ENCODE assay signal across 7 cellular contexts in genomic region chr9:97923529-97924108, GRCh38. TPM values are rescaled to one million over a fixed set of nuclear protein-coding genes. Genes with fewer than 3 reads are reported as not detected.
A peak's percentile ranks its signal among the peaks of the same experiment; 100 is the strongest.
DNase-seq lines count a peak whose midpoint lies in the region; TF ChIP-seq lines count a peak whose summit lies in the region.

No MANE protein-coding gene starts in this region.

- no peaks in the 10 kb centered on the region for H3K9me3 Mint-ChIP-seq in mesothelial cell of epicardium

- 0 out of 2 replicates have a peak overlapping the region, but pooled peaks have one; percentile 12 for H3K4me3 ChIP-seq in HL-60 (replicated peaks; ENCODE audit: insufficient read depth, low read length)

- peaks cover 21% of the 10 kb centered on the region for H3K4me1 Mint-ChIP-seq in mesothelial cell of epicardium

- TF ChIP-seq CTCF in GM12874 (IDR thresholded peaks at IDR 0.05; ENCODE audit: insufficient read depth, low read depth, low read length) (peak; percentile 67), HL-60 (IDR thresholded peaks at IDR 0.05; ENCODE audit: insufficient read depth, low read length) (peak; percentile 11), mesothelial cell of epicardium (IDR thresholded peaks at IDR 0.05; ENCODE audit: unreplicated experiment) (peak; percentile 69)

- H3K27ac ChIP-seq in HL-60 (replicated peaks) = peak overlapping the region; percentile 99

- H3K4me3 Mint-ChIP-seq in mesothelial cell of epicardium = peak overlapping the region; percentile 81

- peak; percentile 67 to 78 for DNase-seq in HL-60 (ENCODE audit: low read depth in 1 of 2, low spot score in 1 of 2)
- DNase-seq in NCI-H69 (lab: John Stamatoyannopoulos, UW) = peak; percentile 91
- peak; percentile 68 to 71 for DNase-seq in activated CD4-positive, alpha-beta T cell treated with anti-CD3 and anti-CD28 coated beads, Interleukin-2, amount 50 U/mL, for 4 hours
- peak; percentile 65 for DNase-seq in effector CD4-positive, alpha-beta T cell
- peak; percentile 31 to 63 for DNase-seq in mesothelial cell of epicardium (ENCODE audit: low spot score in 2 of 2, unreplicated experiment in 2 of 2)
- DNase-seq in stimulated activated CD8-positive, alpha-beta memory T cell treated with anti-CD3 and anti-CD28 coated beads, Interleukin-4, amount 100 ng/mL, for 1 hour (ENCODE audit: low read depth in 2 of 2, low spot score in 1 of 2) = peak; percentile 34 to 44

- peaks cover 40% of the 10 kb centered on the region for H3K27me3 Mint-ChIP-seq in mesothelial cell of epicardium (ENCODE audit: low read depth)

- H3K27ac Mint-ChIP-seq in mesothelial cell of epicardium = peak overlapping the region; percentile 68

- no peaks in the 10 kb centered on the region for H3K27me3 ChIP-seq in HL-60 (ENCODE audit: insufficient read depth, poor library complexity, severe bottlenecking)

- no peaks in the 10 kb centered on the region for H3K36me3 Mint-ChIP-seq in mesothelial cell of epicardium

RNA-seq across cellular contexts. Expression of gene TRMO, which starts 1.3 kb away (rescaled TPM):
- 11.6 to 12.7 TPM (median 12.0 TPM) in 3 replicates for total RNA-seq in mesothelial cell of epicardium

RNA-seq across cellular contexts. Expression of gene HEMGN, which starts 14.4 kb away (rescaled TPM):
- not detected in 3 replicates for total RNA-seq in mesothelial cell of epicardium

RNA-seq across cellular contexts. Expression of gene ANP32B, which starts 59.5 kb away (rescaled TPM):
- total RNA-seq in mesothelial cell of epicardium = 137 to 143 TPM (median 139 TPM) in 3 replicates

Comparison
In these comparisons a context has a peak if more than half of its experiments do, and no peak if none do; other contexts are left out.
1. Peak in every context shown above with its lines: DNase-seq, H3K4me3 ChIP-seq and H3K27ac ChIP-seq.
2. CTCF ChIP-seq: peak in every context shown above with its lines; median percentile 69 in mesothelial cell of epicardium; 67 in GM12874; 11 in HL-60.
3. DNase-seq: peak in every context shown above with its lines; median percentile 91 in NCI-H69; 72 in HL-60; 70 in activated CD4-positive, alpha-beta T cell treated with anti-CD3 and anti-CD28 coated beads, Interleukin-2, amount 50 U/mL, for 4 hours; 65 in effector CD4-positive, alpha-beta T cell; 47 in mesothelial cell of epicardium; 39 in stimulated activated CD8-positive, alpha-beta memory T cell treated with anti-CD3 and anti-CD28 coated beads, Interleukin-4, amount 100 ng/mL, for 1 hour.